ENCODE assay signal across 8 cellular contexts in genomic region chr15:51547656-51548055, GRCh38.
"Had no signal": no experiment of that assay in that cellular context is flagged by ENCODE, and none has a peak within 500 bp of the region (broad histone marks: within the 10 kb centered on the region; RNA-seq: fewer than 3 reads in every experiment).

No MANE protein-coding gene starts in this region.

- H3K9me3 Mint-ChIP-seq: GM23338, H9 had no signal

- H3K4me3 ChIP-seq: GM23338 had no signal

- H3K27ac Mint-ChIP-seq: GM23338, H9 had no signal

- H3K4me2 ChIP-seq: GM23338, KMS-11 had no signal

- H3K9ac ChIP-seq: KMS-11 had no signal

- DNase-seq: H9, HCEC 1CT, KBM-7 had no signal

- ATAC-seq: GM23338 had no signal

- H3K27ac ChIP-seq: KMS-11 had no signal

- FAIRE-seq: H1, H54, HTR-8/SVneo had no signal

- H3K4me1 Mint-ChIP-seq: H9 had no signal

- H3K4me3 Mint-ChIP-seq: GM23338, H9 had no signal

- H2AFZ ChIP-seq: GM23338 had no signal
